ENCODE assay signal across 19 cellular contexts in the genomic region with DNA sequence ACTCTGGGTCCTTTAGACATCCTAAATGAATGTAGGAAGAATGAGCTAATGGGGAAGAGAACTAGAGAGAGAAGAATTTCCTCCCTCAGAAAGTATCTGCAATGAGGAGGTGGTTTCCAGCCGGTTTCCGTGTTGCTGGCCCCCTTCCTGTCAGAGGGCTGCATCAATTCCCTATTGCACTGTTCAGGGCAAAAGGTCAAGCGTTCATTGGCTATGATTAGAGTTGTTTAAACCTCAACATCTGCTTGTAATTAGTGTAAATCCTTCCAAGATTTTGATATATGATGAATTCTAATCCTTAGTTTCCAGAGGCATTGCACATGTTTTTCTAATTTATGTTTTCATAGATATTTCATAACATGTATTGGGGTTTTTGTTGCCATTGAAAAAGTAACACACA.
A peak's percentile ranks its signal among the peaks of the same experiment; 100 is the strongest.
DNase-seq lines count a peak whose midpoint lies in the region; ATAC-seq, FAIRE-seq and TF ChIP-seq lines count a peak whose summit lies in the region.
"Had no signal": no experiment of that assay in that cellular context is flagged by ENCODE, and none has a peak within 500 bp of the region (broad histone marks: within the 10 kb centered on the region; RNA-seq: fewer than 3 reads in every experiment).

No MANE protein-coding gene starts in this region.

- no peak overlapping the region for H2AK5ac ChIP-seq in neuronal stem cell (ENCODE audit: low read depth, low read length)

- dilution Hi-C loops in endothelial cell of umbilical vein (cut with MboI; ENCODE audit: extremely low pct_ligation_motif_present, low sequenced_read_pairs): no loop called here

- H2AFZ ChIP-seq in endothelial cell of umbilical vein (ENCODE audit: low read depth, low read length) (no peak overlapping the region), neuronal stem cell (ENCODE audit: low read length) (peak overlapping the region; percentile 98), osteoblast (ENCODE audit: low read length) (no peak overlapping the region)

- H3K4me2 ChIP-seq in endothelial cell of umbilical vein (ENCODE audit: insufficient read depth, low read length): no peak overlapping the region
- no peak overlapping the region for H3K4me2 ChIP-seq in neuronal stem cell (ENCODE audit: insufficient read depth, low read length, poor library complexity, severe bottlenecking)
- no peak overlapping the region for H3K4me2 ChIP-seq in osteoblast (ENCODE audit: insufficient read depth, low read length)
- H3K4me2 ChIP-seq: KMS-11 had no signal

- POLR2A ChIA-PET in endothelial cell of umbilical vein (lab: Charles Lee): no interaction called here

- no peak overlapping the region for H3K14ac ChIP-seq in neuronal stem cell (ENCODE audit: low read length)

- no peak overlapping the region for H3K23ac ChIP-seq in neuronal stem cell (ENCODE audit: low read depth, low read length, poor library complexity)

- DNase-seq in GM04504 (ENCODE audit: low read depth) (peak; percentile 14), endothelial cell of umbilical vein (ENCODE audit: low read depth, low spot score) (peak; percentile 12), neuronal stem cell (ENCODE audit: low spot score) (no peak), osteoblast (ENCODE audit: insufficient read length, low spot score, missing footprints) (no peak), activated gamma-delta T cell treated with Interleukin-2 at 50 U/mL for 16 hours (no peak), NCI-H2107 treated with DMSO at 0.1 percent for 48 hours (lab: John Stamatoyannopoulos, UW; ENCODE audit: unreplicated experiment) (no peak)
- DNase-seq: activated naive CD4-positive, alpha-beta T cell treated with Interleukin-2 at 50 U/mL for 16 hours; body of pancreas; DMS53; H9; NCI-H1105; NCI-H2171 treated with DMSO at 0.1 percent for 48 hours; NK-92 treated with Interleukin-12 subunit alpha and Interleukin-12 subunit beta, amount 100 ng/mL, for 24 hours had no signal

- no peak overlapping the region for H3K4ac ChIP-seq in neuronal stem cell (ENCODE audit: low read length)

- H4K91ac ChIP-seq in neuronal stem cell (ENCODE audit: low read depth, low read length, poor library complexity): no peak overlapping the region

- TF ChIP-seq POLR2A in endothelial cell of umbilical vein (IDR thresholded peaks at IDR 0.05; ENCODE audit: low read depth, low read length): no peak

- no peak overlapping the region for H3K4me3 ChIP-seq in endothelial cell of umbilical vein (replicated peaks in 1 of 3; ENCODE audit: insufficient read depth in 1 of 3, low read depth in 1 of 3, low read length in 3 of 3)
- no peak overlapping the region for H3K4me3 ChIP-seq in neuronal stem cell (ENCODE audit: low read length in 2 of 2)
- no peak overlapping the region for H3K4me3 ChIP-seq in osteoblast (ENCODE audit: insufficient read depth, low read length)
- H3K4me3 ChIP-seq: BLaER1 treated with 17β-estradiol and CSF1 and Interleukin-3, amounts not matched to agents 10 nM and 100 nM; body of pancreas; esophagus muscularis mucosa had no signal

- no peak overlapping the region for H2BK15ac ChIP-seq in neuronal stem cell (ENCODE audit: low read length)

- ATAC-seq in HG03520 (IDR thresholded peaks at IDR 0.05; ENCODE audit: unreplicated experiment) (peak; percentile 75), HG03571 (IDR thresholded peaks at IDR 0.05; ENCODE audit: unreplicated experiment) (no peak)
- ATAC-seq: body of pancreas; natural killer cell treated with Interleukin-12 subunit alpha and Interleukin-12 subunit beta and Interleukin-15 and Interleukin-18, amount 100 ng/mL, for 72 hours had no signal

- H3K27ac ChIP-seq in endothelial cell of umbilical vein (ENCODE audit: insufficient read depth, low read depth, low read length) (no peak overlapping the region), neuronal stem cell (replicated peaks; ENCODE audit: low read length) (no peak overlapping the region), osteoblast (ENCODE audit: low read depth, low read length) (no peak overlapping the region)
- H3K27ac ChIP-seq: BLaER1 treated with 17β-estradiol and CSF1 and Interleukin-3, amounts not matched to agents 10 nM and 100 nM; body of pancreas; esophagus muscularis mucosa; KMS-11 had no signal

- no peak overlapping the region for H3K9ac ChIP-seq in endothelial cell of umbilical vein (replicated peaks; ENCODE audit: extremely low read depth, insufficient read depth, low read length)
- H3K9ac ChIP-seq in neuronal stem cell (ENCODE audit: low read depth, low read length, poor library complexity): no peak overlapping the region
- H3K9ac ChIP-seq: BLaER1 treated with 17β-estradiol and CSF1 and Interleukin-3, amounts not matched to agents 10 nM and 100 nM; KMS-11 had no signal

- no peak overlapping the region for H3K18ac ChIP-seq in neuronal stem cell (ENCODE audit: low read length)

- H3K36me3 ChIP-seq in endothelial cell of umbilical vein (ENCODE audit: control insufficient read depth in 2 of 2, extremely low read depth in 1 of 2, insufficient read depth in 2 of 2, low read length in 2 of 2) (no peaks in the 10 kb centered on the region), neuronal stem cell (replicated peaks in 1 of 2; ENCODE audit: control insufficient read depth in 2 of 2, insufficient read depth in 2 of 2, low read length in 2 of 2) (no peaks in the 10 kb centered on the region), osteoblast (ENCODE audit: insufficient read depth, low read length) (no peaks in the 10 kb centered on the region)
- H3K36me3 ChIP-seq: BLaER1 treated with 17β-estradiol and CSF1 and Interleukin-3, amounts not matched to agents 10 nM and 100 nM; esophagus muscularis mucosa had no signal

- H3K27me3 ChIP-seq in endothelial cell of umbilical vein (ENCODE audit: control insufficient read depth in 2 of 2, insufficient read depth in 2 of 2, low read length in 2 of 2) (no peaks in the 10 kb centered on the region), neuronal stem cell (ENCODE audit: control insufficient read depth in 3 of 3, insufficient read depth in 3 of 3, low read depth in 1 of 3, low read length in 3 of 3) (no peaks in the 10 kb centered on the region), osteoblast (ENCODE audit: insufficient read depth, low read length) (no peaks in the 10 kb centered on the region)
- H3K27me3 ChIP-seq: BLaER1 treated with 17β-estradiol and CSF1 and Interleukin-3, amounts not matched to agents 10 nM and 100 nM; body of pancreas; esophagus muscularis mucosa had no signal

- H3K79me2 ChIP-seq in endothelial cell of umbilical vein (ENCODE audit: control insufficient read depth, insufficient read depth, low read length) (no peaks in the 10 kb centered on the region), osteoblast (ENCODE audit: insufficient read depth, low read length) (no peaks in the 10 kb centered on the region)

- TF ChIP-seq CTCF in endothelial cell of umbilical vein (IDR thresholded peaks at IDR 0.05; ENCODE audit: extremely low read depth in 1 of 2, insufficient read depth in 1 of 2, low read depth in 1 of 2, low read length in 2 of 2) (no peak), osteoblast (IDR thresholded peaks at IDR 0.05; ENCODE audit: extremely low read depth, low read depth, low read length) (no peak)

- no peak overlapping the region for H2BK120ac ChIP-seq in neuronal stem cell (ENCODE audit: low read depth, low read length)

- BruUV-seq in endothelial cell of umbilical vein (replicated peaks; lab: Mats Ljungman, UMichigan): no TSS peak

- CTCF ChIA-PET in endothelial cell of umbilical vein (lab: Charles Lee): interaction anchor here (1.4 to 2.0 kb wide), 3 partner anchors 12 to 314 kb away, joined by 3 to 6 read pairs (median 3); no protein-coding TSS in a partner anchor

- intact Hi-C loops in endothelial cell of umbilical vein (cut with micrococcal nuclease): no loop called here

- no peak overlapping the region for H4K8ac ChIP-seq in neuronal stem cell (ENCODE audit: low read depth, low read length)

- H3K9me1 ChIP-seq in endothelial cell of umbilical vein (replicated peaks; ENCODE audit: control insufficient read depth, extremely low read depth, insufficient read depth, low read length): no peaks in the 10 kb centered on the region

- no CpG with 5 or more reads among the region's 3 CpGs for WGBS in neuronal stem cell (ENCODE audit: extremely low coverage in 2 of 2, insufficient read length in 2 of 2, insufficient replicate concordance in 1 of 2), 2 donors

- H2BK5ac ChIP-seq in neuronal stem cell (ENCODE audit: low read length): no peak overlapping the region

- H3K9me3 ChIP-seq in endothelial cell of umbilical vein (replicated peaks; ENCODE audit: control insufficient read depth, insufficient read depth, low read length) (no peaks in the 10 kb centered on the region), neuronal stem cell (replicated peaks in 1 of 2; ENCODE audit: control insufficient read depth in 2 of 2, insufficient read depth in 1 of 2, low read depth in 1 of 2, low read length in 2 of 2) (no peaks in the 10 kb centered on the region), osteoblast (ENCODE audit: low read depth, low read length) (no peaks in the 10 kb centered on the region)
- H3K9me3 ChIP-seq: BLaER1 treated with 17β-estradiol and CSF1 and Interleukin-3, amounts not matched to agents 10 nM and 100 nM; body of pancreas had no signal

- FAIRE-seq in endothelial cell of umbilical vein (lab: Jason Lieb, UNC): no peak

- no peaks in the 10 kb centered on the region for H3K79me1 ChIP-seq in neuronal stem cell (ENCODE audit: low read depth, low read length)

- no peaks in the 10 kb centered on the region for H4K20me1 ChIP-seq in endothelial cell of umbilical vein (replicated peaks; ENCODE audit: control insufficient read depth, extremely low read depth, insufficient read depth, low read length)
- H4K20me1 ChIP-seq in osteoblast (ENCODE audit: insufficient read depth, low read length): no peaks in the 10 kb centered on the region
- H4K20me1 ChIP-seq: BLaER1 treated with 17β-estradiol and CSF1 and Interleukin-3, amounts not matched to agents 10 nM and 100 nM had no signal

- no peak overlapping the region for H2BK12ac ChIP-seq in neuronal stem cell (ENCODE audit: low read length)

- H3K4me1 ChIP-seq in endothelial cell of umbilical vein (ENCODE audit: control insufficient read depth, extremely low read depth, insufficient read depth, low read length): no peaks in the 10 kb centered on the region
- H3K4me1 ChIP-seq in neuronal stem cell (ENCODE audit: control insufficient read depth in 2 of 2, insufficient read depth in 1 of 2, low read depth in 1 of 2, low read length in 2 of 2): peaks cover 0 to 3% of the 10 kb centered on the region in 2 donors
- no peaks in the 10 kb centered on the region for H3K4me1 ChIP-seq in osteoblast (ENCODE audit: insufficient read depth, low read length)
- H3K4me1 ChIP-seq: body of pancreas had no signal

TF ChIP-seq in endothelial cell of umbilical vein, 7 proteins besides CTCF, POLR2A, EP300 and RAD21:
- TF ChIP-seq MYC (IDR thresholded peaks at IDR 0.05; ENCODE audit: low read depth, low read length): no peak

Comparison
In these comparisons a context has a peak if more than half of its experiments do, and no peak if none do; other contexts are left out.
1. DNase-seq: peak in GM04504 (single experiment) and endothelial cell of umbilical vein (single experiment); none in neuronal stem cell (single experiment), osteoblast (single experiment), activated gamma-delta T cell treated with Interleukin-2 at 50 U/mL for 16 hours (single experiment) and NCI-H2107 treated with DMSO at 0.1 percent for 48 hours (single experiment).